ENCODE assay signal across 16 cellular contexts in genomic region chr3:156489462-156489911, GRCh38.
DNase-seq lines count a peak whose midpoint lies in the region; ATAC-seq and TF ChIP-seq lines count a peak whose summit lies in the region.
"Had no signal": no experiment of that assay in that cellular context is flagged by ENCODE, and none has a peak within 500 bp of the region (broad histone marks: within the 10 kb centered on the region; RNA-seq: fewer than 3 reads in every experiment).

No MANE protein-coding gene starts in this region.

- no peaks in the 10 kb centered on the region for H3K4me1 ChIP-seq in uterus
- H3K4me1 ChIP-seq: colonic mucosa, Peyer's patch had no signal

- TF ChIP-seq CTCF in fibroblast of mammary gland (conservative IDR thresholded peaks at IDR 0.05; ENCODE audit: control insufficient read depth, insufficient read depth, low read depth, low read length) (no peak), uterus (IDR thresholded peaks at IDR 0.05) (no peak)

- no peak overlapping the region for H3K4me3 ChIP-seq in fibroblast of mammary gland (ENCODE audit: control insufficient read depth, low read depth, low read length)
- H3K4me3 ChIP-seq in uterus, result no peak overlapping the region
- H3K4me3 ChIP-seq: colonic mucosa, Peyer's patch, tibial artery had no signal

- intact Hi-C loops in Right ventricle myocardium inferior (cut with DNase I) (no loop called here), cardiac septum (cut with DNase I) (no loop called here), uterus (cut with DNase I; ENCODE audit: low total_unique reads) (no loop called here)

- no peaks in the 10 kb centered on the region for H3K9me3 ChIP-seq in uterus
- H3K9me3 ChIP-seq: colonic mucosa, Peyer's patch, tibial artery had no signal

- no peaks in the 10 kb centered on the region for H3K27me3 ChIP-seq in uterus
- H3K27me3 ChIP-seq: colonic mucosa, Peyer's patch, tibial artery had no signal

- TF ChIP-seq POLR2A in uterus (IDR thresholded peaks at IDR 0.05), result no peak

- H3K36me3 ChIP-seq in uterus, result no peaks in the 10 kb centered on the region
- H3K36me3 ChIP-seq: colonic mucosa, Peyer's patch had no signal

- peak; percentile 62 for ATAC-seq in Right ventricle myocardium inferior

- no peak for DNase-seq in Right ventricle myocardium inferior (ENCODE audit: missing footprints)
- no peak for DNase-seq in cardiac septum (ENCODE audit: low spot score)
- DNase-seq in RPMI7951 (ENCODE audit: low read depth), result peak; percentile 74
- peak; percentile 79 for DNase-seq in fibroblast of mammary gland (ENCODE audit: low read depth)
- DNase-seq in uterus, result no peak
- no peak for DNase-seq in NK-92 (lab: John Stamatoyannopoulos, UW; ENCODE audit: unreplicated experiment)
- no peak for DNase-seq in NCI-H1092 (lab: John Stamatoyannopoulos, UW)
- no peak for DNase-seq in RPMI8226
- DNase-seq: activated naive CD4-positive, alpha-beta T cell treated with anti-CD3 and anti-CD28 coated beads, Interleukin-2, amount 10 ng/mL, durations not matched to agents 7 days and 5 days; colonic mucosa; glutamatergic neuron; left cardiac atrium; Peyer's patch; stimulated activated CD4-positive, alpha-beta T cell treated with anti-CD3 and anti-CD28 coated beads, Interleukin-12 subunit alpha, Interleukin-12 subunit beta, amount 100 ng/mL, for 4 hours; T1000; tibial artery had no signal

- peak overlapping the region; percentile 23 to 70 for H3K27ac ChIP-seq in uterus
- H3K27ac ChIP-seq: colonic mucosa, tibial artery had no signal

Comparison
In these comparisons a context has a peak if more than half of its experiments do, and no peak if none do; other contexts are left out.
1. DNase-seq: peak in RPMI7951 (single experiment) and fibroblast of mammary gland (single experiment); none in Right ventricle myocardium inferior (single experiment), cardiac septum (single experiment), uterus (0 of 2), NK-92 (single experiment), NCI-H1092 (single experiment) and RPMI8226 (single experiment).